ENCODE assay signal across 8 cellular contexts in the genomic region with DNA sequence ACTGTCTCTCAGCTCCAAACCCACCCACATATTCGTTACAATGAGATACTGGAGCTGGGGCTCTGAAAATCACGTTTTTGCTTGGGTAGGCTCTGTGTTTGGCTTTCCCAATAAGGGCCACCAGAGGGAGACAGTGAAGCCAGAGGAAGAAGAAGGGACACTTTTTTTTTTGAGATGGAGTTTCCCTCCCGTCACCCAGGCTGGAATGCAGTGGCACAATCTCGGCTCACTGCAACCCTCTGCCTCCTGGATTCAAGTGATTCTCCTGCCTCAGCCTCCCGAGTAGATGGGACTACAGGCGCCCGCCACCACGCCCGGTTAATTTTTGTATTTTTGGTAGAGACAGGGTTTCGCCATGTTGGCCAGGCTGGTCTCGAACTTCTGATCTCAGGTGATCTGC. TPM values are rescaled to one million over a fixed set of nuclear protein-coding genes. Genes with fewer than 3 reads are reported as not detected.
DNase-seq lines count a peak whose midpoint lies in the region; ATAC-seq, FAIRE-seq and TF ChIP-seq lines count a peak whose summit lies in the region.
"Not testable (repeated sequence)": the region's sequence is repeated elsewhere in the genome, so short reads cannot be mapped to it uniquely, and the experiment has no call there.

No MANE protein-coding gene starts in this region.

- not testable (repeated sequence) for H3K23me2 ChIP-seq in H1 (ENCODE audit: low read depth, low read length)

- not testable (repeated sequence) for TF ChIP-seq POLR2A in H1 (IDR thresholded peaks at IDR 0.05; ENCODE audit: control extremely low read depth in 1 of 2, low read depth in 2 of 2, low read length in 2 of 2)

- H3K4ac ChIP-seq in H1 (replicated peaks; ENCODE audit: insufficient read length, low read depth, low read length): not testable (repeated sequence)

- not testable (repeated sequence) for H3K27me3 ChIP-seq in H1 (replicated peaks in 1 of 4; ENCODE audit: control insufficient read depth in 3 of 4, extremely low read depth in 1 of 4, insufficient read depth in 3 of 4, low read length in 3 of 4); left lung

- not testable (repeated sequence) for H2AFZ ChIP-seq in H1 (ENCODE audit: low read length)

- H3K56ac ChIP-seq in H1 (replicated peaks; ENCODE audit: insufficient read length, low read depth, low read length): not testable (repeated sequence)

- not testable (repeated sequence) for H3K14ac ChIP-seq in H1 (ENCODE audit: insufficient read length)

- not testable (repeated sequence) for H3K4me1 ChIP-seq in H1 (replicated peaks in 1 of 4; ENCODE audit: control insufficient read depth in 3 of 4, insufficient read depth in 4 of 4, low read length in 3 of 4)
- H3K4me1 ChIP-seq in left lung: peaks cover 0 to 30% of the 10 kb centered on the region in 2 donors

- H2BK5ac ChIP-seq in H1 (ENCODE audit: low read depth, low read length): not testable (repeated sequence)

- not testable (repeated sequence) for H3K4me3 Mint-ChIP-seq in activated T-cell treated with anti-CD3 and anti-CD28 coated beads, Interleukin-2, amount 50 U/mL, for 24 hours

- peak; percentile 90 for ATAC-seq in left lung

- H3K4me3 ChIP-seq in AG10803 (ENCODE audit: low read length); H1 (ENCODE audit: extremely low read depth in 1 of 4, insufficient read depth in 2 of 4, low read depth in 3 of 4, low read length in 4 of 4); left lung: not testable (repeated sequence)

- peak; percentile 62 for DNase-seq in AG10803 (ENCODE audit: low read depth)
- peak; percentile 60 for DNase-seq in GM18507 (ENCODE audit: extremely low spot score, insufficient read length, low read depth)
- DNase-seq in NCI-H1694 (lab: John Stamatoyannopoulos, UW): peak; percentile 49
- DNase-seq in SKM-1 treated with dmso at 0.1 percent for 144 hours (lab: John Stamatoyannopoulos, UW; ENCODE audit: unreplicated experiment): peak; percentile 59
- peak; percentile 73 for DNase-seq in activated T-cell treated with anti-CD3 and anti-CD28 coated beads, Interleukin-2, amount 50 U/mL, for 24 hours
- peak in 1 of 2 experiments; percentile 83 for DNase-seq in H1 (ENCODE audit: low read depth in 1 of 2, low spot score in 2 of 2)
- peak in 1 of 2 donors; percentile 43 for DNase-seq in left lung
- DNase-seq in stimulated activated CD4-positive, alpha-beta T cell treated with anti-CD3 and anti-CD28 coated beads, Interleukin-1b, Interleukin-23, amount 100 ng/mL, for 1 hour (ENCODE audit: low read depth in 2 of 2): peak; percentile 50 to 60

- not testable (repeated sequence) for H2BK15ac ChIP-seq in H1 (ENCODE audit: low read length)

- not testable (repeated sequence) for H2BK20ac ChIP-seq in H1 (ENCODE audit: low read length)

- not testable (repeated sequence) for H2AK5ac ChIP-seq in H1 (ENCODE audit: low read depth, low read length)

- not testable (repeated sequence) for H3K79me2 ChIP-seq in H1 (ENCODE audit: control insufficient read depth in 1 of 2, insufficient read depth in 2 of 2, low read length in 2 of 2)

- H3K4me2 ChIP-seq in H1 (ENCODE audit: insufficient read depth in 1 of 2, low read depth in 2 of 2, low read length in 2 of 2): not testable (repeated sequence)

- H3K9me3 ChIP-seq in H1 (ENCODE audit: insufficient read depth in 2 of 2, low read depth in 1 of 2, low read length in 1 of 2); left lung: not testable (repeated sequence)

- H3K27me3 Mint-ChIP-seq in activated T-cell treated with anti-CD3 and anti-CD28 coated beads, Interleukin-2, amount 50 U/mL, for 24 hours: not testable (repeated sequence)

- WGBS in H1 (ENCODE audit: extremely low coverage in 1 of 2, insufficient coverage in 1 of 2, insufficient read length in 1 of 2, insufficient replicate concordance in 2 of 2, low coverage in 1 of 2, low lambda C conversion rate in 2 of 2, missing lambda C conversion rate in 1 of 2), 2 experiments: 63% methylated on average over 7 of the region's 11 CpGs; no CpG with 5 or more reads in 1 of the 2 experiments

- not testable (repeated sequence) for H3K36me3 Mint-ChIP-seq in activated T-cell treated with anti-CD3 and anti-CD28 coated beads, Interleukin-2, amount 50 U/mL, for 24 hours (ENCODE audit: low read depth)

- H4K20me1 ChIP-seq in H1 (replicated peaks in 1 of 2; ENCODE audit: control insufficient read depth in 1 of 2, insufficient read depth in 2 of 2, low read length in 2 of 2): not testable (repeated sequence)

- peaks cover 32% of the 10 kb centered on the region for H3K4me1 Mint-ChIP-seq in activated T-cell treated with anti-CD3 and anti-CD28 coated beads, Interleukin-2, amount 50 U/mL, for 24 hours (ENCODE audit: low read depth)

- not testable (repeated sequence) for H3K23ac ChIP-seq in H1 (ENCODE audit: insufficient read length)

- not testable (repeated sequence) for H3K9me3 Mint-ChIP-seq in activated T-cell treated with anti-CD3 and anti-CD28 coated beads, Interleukin-2, amount 50 U/mL, for 24 hours

- peak overlapping the region; percentile 68 for H3K27ac Mint-ChIP-seq in activated T-cell treated with anti-CD3 and anti-CD28 coated beads, Interleukin-2, amount 50 U/mL, for 24 hours

- intact Hi-C loops in left lung (cut with DNase I): not testable (repeated sequence)

- POLR2A ChIA-PET in H1 (lab: Charles Lee; ENCODE audit: partially characterized antibody): interaction anchor here (0.7 kb wide), 1 partner anchor 259 kb away, joined by 3 read pairs; no protein-coding TSS in a partner anchor

- not testable (repeated sequence) for H2BK120ac ChIP-seq in H1 (replicated peaks; ENCODE audit: low read depth, low read length)

- not testable (repeated sequence) for H4K5ac ChIP-seq in H1 (ENCODE audit: insufficient read length, low read depth, low read length)

- FAIRE-seq in GM18507 (lab: Jason Lieb, UNC): peak; percentile 87
- not testable (repeated sequence) for FAIRE-seq in H1 (lab: Jason Lieb, UNC)

- not testable (repeated sequence) for H3K36me3 ChIP-seq in H1 (ENCODE audit: control insufficient read depth in 2 of 4, insufficient read depth in 4 of 4, low read length in 3 of 4); left lung

- not testable (repeated sequence) for H2BK12ac ChIP-seq in H1 (ENCODE audit: low read depth, low read length)

- not testable (repeated sequence) for H3K79me1 ChIP-seq in H1 (ENCODE audit: low read depth, low read length)

- CTCF ChIA-PET in H1 (lab: Charles Lee; ENCODE audit: partially characterized antibody): interaction anchor here (0.6 to 4.2 kb wide), 32 partner anchors 8 to 1807 kb away, joined by 3 to 37 read pairs (median 6); partner anchors contain the start of genes GPN2, PIGV and ZDHHC18

- TF ChIP-seq EP300 in H1 (IDR thresholded peaks at IDR 0.05; ENCODE audit: borderline replicate concordance in 1 of 2, low read depth in 2 of 2, low read length in 2 of 2): not testable (repeated sequence)

- not testable (repeated sequence) for H3K27ac ChIP-seq in H1 (ENCODE audit: low read depth, low read length); left lung

- not testable (repeated sequence) for H4K8ac ChIP-seq in H1 (ENCODE audit: extremely low read depth, insufficient read depth, low read length)

- TF ChIP-seq RAD21 in H1 (IDR thresholded peaks at IDR 0.05 in 1 of 2, conservative IDR thresholded peaks at IDR 0.05 in 1 of 2; ENCODE audit: low read depth in 2 of 2, low read length in 2 of 2): peak; percentile 51 to 65

- not testable (repeated sequence) for H3K9ac ChIP-seq in H1 (replicated peaks in 1 of 4; ENCODE audit: extremely low read depth in 1 of 4, low read depth in 3 of 4, low read length in 3 of 4)

- H4K91ac ChIP-seq in H1 (replicated peaks; ENCODE audit: insufficient read length, low read length): not testable (repeated sequence)

- H3K18ac ChIP-seq in H1 (ENCODE audit: extremely low read depth, low read length): not testable (repeated sequence)

- TF ChIP-seq CTCF in AG10803 (conservative IDR thresholded peaks at IDR 0.05; ENCODE audit: low read length) (peak; percentile 84), H1 (IDR thresholded peaks at IDR 0.05; ENCODE audit: control extremely low read depth in 1 of 3, insufficient read depth in 1 of 3, low read depth in 1 of 3, low read length in 3 of 3) (peak; percentile 37 to 80 (median 76)), left lung (IDR thresholded peaks at IDR 0.05) (peak; percentile 64 to 83)

RNA-seq across cellular contexts. Expression of gene ZDHHC18, which starts 16.4 kb away (rescaled TPM):
- total RNA-seq in H1 (2021; fragmentation: NEBNext Ultra II Directional; extraction: Animal tissue kit (Norgen Biotek cat#: 25700)): 29.2 and 29.7 TPM in 2 replicates
- 49.8 and 61.3 TPM in 2 replicates for polyA plus RNA-seq in H1 (2011; rRNA removed)
- polyA plus RNA-seq in H1 (2011; cell fraction: cytosol; rRNA removed): 38.2 TPM
- polyA plus RNA-seq in H1 (2011; cell fraction: nucleus; rRNA removed): 48.3 TPM
- polyA plus RNA-seq in H1 (2012, experiment 1 of 2): 16.3 to 34.7 TPM (median 30.6 TPM) in 4 replicates
- polyA plus RNA-seq in H1 (2012, experiment 2 of 2): 31.7 TPM
- polyA plus RNA-seq in H1 (2013, experiment 1 of 2): 30.5 TPM
- polyA plus RNA-seq in H1 (2013, experiment 2 of 2): 34.5 TPM
- polyA minus RNA-seq in H1 (2011; rRNA and poly(A)+ RNA removed): 47.7 and 51.8 TPM in 2 replicates
- 24.8 TPM for polyA minus RNA-seq in H1 (2011; cell fraction: cytosol; rRNA and poly(A)+ RNA removed)
- polyA minus RNA-seq in H1 (2011; cell fraction: nucleus; rRNA and poly(A)+ RNA removed): 16.9 TPM
- total RNA-seq in left lung: 10 to 100 TPM; 22.8 to 33.4 TPM

RNA-seq across cellular contexts. Expression of gene PIGV, which starts 22.4 kb away (rescaled TPM):
- total RNA-seq in H1 (2021; fragmentation: NEBNext Ultra II Directional; extraction: Animal tissue kit (Norgen Biotek cat#: 25700)): 8.5 and 9.3 TPM in 2 replicates
- 20.9 and 22.4 TPM in 2 replicates for polyA plus RNA-seq in H1 (2011; rRNA removed)
- polyA plus RNA-seq in H1 (2011; cell fraction: cytosol; rRNA removed): 16.0 TPM
- polyA plus RNA-seq in H1 (2011; cell fraction: nucleus; rRNA removed): 16.6 TPM
- polyA plus RNA-seq in H1 (2012, experiment 1 of 2): 9.2 to 10.6 TPM (median 10.1 TPM) in 4 replicates
- polyA plus RNA-seq in H1 (2012, experiment 2 of 2): 8.2 TPM
- 12.0 TPM for polyA plus RNA-seq in H1 (2013, experiment 1 of 2)
- 12.7 TPM for polyA plus RNA-seq in H1 (2013, experiment 2 of 2)
- 27.9 and 31.5 TPM in 2 replicates for polyA minus RNA-seq in H1 (2011; rRNA and poly(A)+ RNA removed)
- polyA minus RNA-seq in H1 (2011; cell fraction: cytosol; rRNA and poly(A)+ RNA removed): 8.4 TPM
- polyA minus RNA-seq in H1 (2011; cell fraction: nucleus; rRNA and poly(A)+ RNA removed): 14.2 TPM
- total RNA-seq in left lung: 10 to 100 TPM; 15.4 to 16.9 TPM

RNA-seq across cellular contexts. Expression of gene SFN, which starts 52.8 kb away (rescaled TPM):
- 3.9 and 4.0 TPM in 2 replicates for total RNA-seq in H1 (2021; fragmentation: NEBNext Ultra II Directional; extraction: Animal tissue kit (Norgen Biotek cat#: 25700))
- 3.3 and 4.2 TPM in 2 replicates for polyA plus RNA-seq in H1 (2011; rRNA removed)
- 3.6 TPM for polyA plus RNA-seq in H1 (2011; cell fraction: cytosol; rRNA removed)
- 3.2 TPM for polyA plus RNA-seq in H1 (2011; cell fraction: nucleus; rRNA removed)
- 5.0 to 6.8 TPM (median 6.0 TPM) in 4 replicates for polyA plus RNA-seq in H1 (2012, experiment 1 of 2)
- 4.0 TPM for polyA plus RNA-seq in H1 (2012, experiment 2 of 2)
- 4.2 TPM for polyA plus RNA-seq in H1 (2013, experiment 1 of 2)
- polyA plus RNA-seq in H1 (2013, experiment 2 of 2): 5.1 TPM
- 0.47 and 1.8 TPM in 2 replicates for polyA minus RNA-seq in H1 (2011; rRNA and poly(A)+ RNA removed)
- 4.6 TPM for polyA minus RNA-seq in H1 (2011; cell fraction: cytosol; rRNA and poly(A)+ RNA removed)
- polyA minus RNA-seq in H1 (2011; cell fraction: nucleus; rRNA and poly(A)+ RNA removed): 3.7 TPM
- total RNA-seq in left lung: 100 to 1,000 TPM; 130 to 192 TPM

Comparison
In these comparisons a context has a peak if more than half of its experiments do, and no peak if none do; other contexts are left out.
1. RNA of gene SFN, which starts 52.8 kb away (total RNA-seq): 130 to 192 TPM in left lung; 3.9 to 4.0 TPM in H1; every median in the first group is over 10 times any median in the second.
2. Peak in every context shown above with its lines, with median percentiles within 50 percentile points of each other: CTCF ChIP-seq.